Comparison of ENCODE assay signal across 15 cellular contexts in genomic region chr20:44203161-44203560, GRCh38. TPM values are rescaled to one million over a fixed set of nuclear protein-coding genes. Genes with fewer than 3 reads are reported as not detected.
DNase-seq lines count a peak whose midpoint lies in the region; ATAC-seq and TF ChIP-seq lines count a peak whose summit lies in the region.
"Had no signal": no experiment of that assay in that cellular context is flagged by ENCODE, and none has a peak within 500 bp of the region (broad histone marks: within the 10 kb centered on the region; RNA-seq: fewer than 3 reads in every experiment).

No MANE protein-coding gene starts in this region.

- H3K23ac ChIP-seq in mesenchymal stem cell (ENCODE audit: low read length in 2 of 2), result no peak overlapping the region

- H2BK5ac ChIP-seq in mesenchymal stem cell (ENCODE audit: low read depth, low read length, poor library complexity, severe bottlenecking), result no peak overlapping the region

- POLR2A ChIA-PET in PC-3 (lab: Charles Lee; ENCODE audit: unreplicated experiment), result no interaction called here

- H3F3A ChIP-seq in PC-3 (ENCODE audit: low read length, unreplicated experiment), result peaks cover 3% of the 10 kb centered on the region

- H2BK12ac ChIP-seq in mesenchymal stem cell (ENCODE audit: low read length in 2 of 2), result no peak overlapping the region

- H2BK120ac ChIP-seq in mesenchymal stem cell (ENCODE audit: low read depth, low read length), result no peak overlapping the region

- H2BK15ac ChIP-seq in mesenchymal stem cell (ENCODE audit: low read depth, poor library complexity, severe bottlenecking), result no peak overlapping the region

- H4K91ac ChIP-seq in mesenchymal stem cell (ENCODE audit: low read length), result no peak overlapping the region

- ATAC-seq in PC-3 (no peak), GM21381 (IDR thresholded peaks at IDR 0.05; ENCODE audit: unreplicated experiment) (no peak), omental fat pad (ENCODE audit: low FRiP score) (no peak)
- ATAC-seq: stimulated activated effector memory CD8-positive, alpha-beta T cell treated with anti-CD3 and anti-CD28 coated beads, Interleukin-12 subunit alpha, Interleukin-12 subunit beta, amount 100 ng/mL, for 72 hours had no signal

- H4K20me1 ChIP-seq in PC-3 (ENCODE audit: low read length), result peaks cover under 1% of the 10 kb centered on the region

- H2AFZ ChIP-seq in PC-3 (ENCODE audit: low read length) (no peak overlapping the region), mesenchymal stem cell (ENCODE audit: low read depth, low read length) (no peak overlapping the region)

- no peak overlapping the region for H3K4ac ChIP-seq in mesenchymal stem cell (ENCODE audit: low read depth in 1 of 2, low read length in 2 of 2)

- TF ChIP-seq CTCF in PC-3 (conservative IDR thresholded peaks at IDR 0.05; ENCODE audit: low read depth, low read length) (no peak), thyroid gland (IDR thresholded peaks at IDR 0.05) (no peak), omental fat pad (IDR thresholded peaks at IDR 0.05) (no peak)

- peak overlapping the region; percentile 79 for H3K4me2 ChIP-seq in PC-3 (ENCODE audit: low read length)
- H3K4me2 ChIP-seq in mesenchymal stem cell (ENCODE audit: low read length, poor library complexity, severe bottlenecking), result no peak overlapping the region

- H3K18ac ChIP-seq in mesenchymal stem cell (ENCODE audit: low read depth in 1 of 2, low read length in 2 of 2), result no peak overlapping the region

- peaks cover 90% of the 10 kb centered on the region for H3K79me2 ChIP-seq in PC-3 (ENCODE audit: low read length)

- H3K4me3 ChIP-seq in PC-3 (ENCODE audit: low read length) (peak overlapping the region; percentile 56), mesenchymal stem cell (ENCODE audit: insufficient read depth in 1 of 2, low read depth in 1 of 2, low read length in 2 of 2) (no peak overlapping the region), thyroid gland (replicated peaks in 1 of 3) (no peak overlapping the region)

- H3K9me3 ChIP-seq in PC-3 (ENCODE audit: low read length) (no peaks in the 10 kb centered on the region), mesenchymal stem cell (ENCODE audit: control insufficient read depth, low read length) (no peaks in the 10 kb centered on the region), thyroid gland (no peaks in the 10 kb centered on the region)

- peaks cover 16% of the 10 kb centered on the region for H3K79me1 ChIP-seq in mesenchymal stem cell (replicated peaks; ENCODE audit: low read length, poor library complexity, severe bottlenecking)

- no peak for TF ChIP-seq POLR2A in thyroid gland (IDR thresholded peaks at IDR 0.05)

- H3K9ac ChIP-seq in PC-3 (ENCODE audit: low read length) (peak overlapping the region; percentile 21; the same call in 1 of the 2 replicates), mesenchymal stem cell (ENCODE audit: low read length) (peak overlapping the region; percentile 48)

- CTCF ChIA-PET in PC-3 (lab: Charles Lee), result no interaction called here

- H2AK5ac ChIP-seq in mesenchymal stem cell (ENCODE audit: low read length, severe bottlenecking), result no peak overlapping the region

- H3K36me3 ChIP-seq in PC-3 (ENCODE audit: low read depth, low read length) (peaks cover 53% of the 10 kb centered on the region), mesenchymal stem cell (ENCODE audit: control insufficient read depth in 1 of 2, insufficient read depth in 2 of 2, low read depth in 1 of 2, low read length in 2 of 2) (peaks cover 18 to 69% of the 10 kb centered on the region in 2 experiments), thyroid gland (peaks cover 21 to 29% of the 10 kb centered on the region in 2 donors)

- WGBS in mesenchymal stem cell, result 66% methylated on average over 2 of the region's 2 CpGs
- WGBS in thyroid gland, 2 donors, result 87 to 90% methylated on average over 2 of the region's 2 CpGs

- peak overlapping the region; percentile 61 for H3K27ac ChIP-seq in PC-3 (ENCODE audit: low read length)
- H3K27ac ChIP-seq in mesenchymal stem cell (ENCODE audit: low read length, poor library complexity, severe bottlenecking), result no peak overlapping the region
- H3K27ac ChIP-seq in thyroid gland, result peak overlapping the region in 1 of 3 donors; percentile 35

- intact Hi-C loops in PC-3 (cut with micrococcal nuclease) (loop anchor here (5.0 kb wide), 1 partner anchor 36 kb away; no protein-coding TSS in a partner anchor), thyroid gland (cut with DNase I) (no loop called here)

- H3K27me3 ChIP-seq in PC-3 (ENCODE audit: low read length) (no peaks in the 10 kb centered on the region), mesenchymal stem cell (ENCODE audit: control insufficient read depth in 1 of 2, insufficient read depth in 1 of 2, low read length in 2 of 2) (no peaks in the 10 kb centered on the region), thyroid gland (no peaks in the 10 kb centered on the region)

- DNase-seq in PC-3 (no peak), epidermal melanocyte (ENCODE audit: insufficient read length, low spot score) (peak; percentile 44), mesenchymal stem cell (peak; percentile 72), activated T-cell treated with anti-CD3 and anti-CD28 coated beads for 4 hours (no peak), thyroid gland (no peak), omental fat pad (ENCODE audit: low spot score) (no peak)
- DNase-seq: activated CD4-positive, alpha-beta T cell treated with anti-CD3 and anti-CD28 coated beads for 4 hours; aorta; kidney; NCI-H2171; retina; stimulated activated CD4-positive, alpha-beta T cell treated with anti-CD3 and anti-CD28 coated beads, Interleukin-4, amount 100 ng/mL, for 24 hours had no signal

- no peak overlapping the region for H3K14ac ChIP-seq in mesenchymal stem cell (ENCODE audit: low read length in 2 of 2)

- no TSS peak for BruUV-seq in PC-3 (replicated peaks; lab: Mats Ljungman, UMichigan)

- H4K8ac ChIP-seq in mesenchymal stem cell (ENCODE audit: low read length), result no peak overlapping the region

- H3K4me1 ChIP-seq in PC-3 (ENCODE audit: insufficient read depth, low read length), result peaks cover 61% of the 10 kb centered on the region
- H3K4me1 ChIP-seq in mesenchymal stem cell (ENCODE audit: control insufficient read depth, insufficient read depth, low read depth, low read length), result peaks cover 10% of the 10 kb centered on the region
- peaks cover 21 to 23% of the 10 kb centered on the region in 2 donors for H3K4me1 ChIP-seq in thyroid gland

- H3K9me2 ChIP-seq in PC-3 (replicated peaks; ENCODE audit: low read length), result no peaks in the 10 kb centered on the region

RNA-seq across cellular contexts. Expression of gene OSER1, which starts 7.4 kb away (rescaled TPM):
- total RNA-seq in PC-3 (2014; rRNA removed), result 29.0 and 34.8 TPM in 2 replicates
- polyA plus RNA-seq in mesenchymal stem cell (2013, experiment 1 of 2), result 18.7 TPM
- polyA plus RNA-seq in mesenchymal stem cell (2013, experiment 2 of 2), result 19.7 TPM
- 10 to 100 TPM; 36.2 to 56.4 (median 43.0) TPM for total RNA-seq in thyroid gland
- total RNA-seq in omental fat pad, result 10 to 100 TPM; 42.8 to 65.0 (median 49.7) TPM

RNA-seq across cellular contexts. Expression of gene JPH2, which starts 16.2 kb away (rescaled TPM):
- 15.5 and 15.8 TPM in 2 replicates for total RNA-seq in PC-3 (2014; rRNA removed)
- polyA plus RNA-seq in mesenchymal stem cell (2013, experiment 1 of 2), result 1.9 TPM
- polyA plus RNA-seq in mesenchymal stem cell (2013, experiment 2 of 2), result 1.8 TPM
- 1 to 10 TPM in 3 of 4 donors, under 1 TPM in 1; 0.67 to 2.3 (median 1.8) TPM for total RNA-seq in thyroid gland
- 1 to 10 TPM; 2.6 to 7.9 (median 7.1) TPM for total RNA-seq in omental fat pad
- total RNA-seq: T-helper 1 cell treated with Interleukin-12 subunit alpha and Interleukin-12 subunit beta and Interleukin-4 antibody, amounts not matched to agents 30 ng/mL and 1 ng/mL, for 36 hours had no signal

RNA-seq across cellular contexts. Expression of gene GDAP1L1, which starts 43.9 kb away (rescaled TPM):
- total RNA-seq in PC-3 (2014; rRNA removed) (not detected in 2 replicates), thyroid gland (under 1 TPM in 1 of 4 donors, not detected in 3; 0.29 TPM), omental fat pad (not detected)
- polyA plus RNA-seq in mesenchymal stem cell (2013, experiment 1 of 2), result not detected
- 0.05 TPM for polyA plus RNA-seq in mesenchymal stem cell (2013, experiment 2 of 2)
- total RNA-seq: aorta; kidney; T-helper 1 cell treated with Interleukin-12 subunit alpha and Interleukin-12 subunit beta and Interleukin-4 antibody, amounts not matched to agents 30 ng/mL and 1 ng/mL, for 36 hours had no signal
- polyA plus RNA-seq: aorta had no signal

Comparison
In these comparisons a context has a peak if more than half of its experiments do, and no peak if none do; other contexts are left out.
1. DNase-seq: peak in epidermal melanocyte (single experiment) and mesenchymal stem cell (single experiment); none in PC-3 (single experiment), activated T-cell treated with anti-CD3 and anti-CD28 coated beads for 4 hours (single experiment), thyroid gland (0 of 2) and omental fat pad (single experiment).